In genomic region chr6:126628125-126628524, GRCh38 we compare ENCODE assay signal across 12 cellular contexts.
DNase-seq lines count a peak whose midpoint lies in the region; ATAC-seq and TF ChIP-seq lines count a peak whose summit lies in the region.
"Had no signal": no experiment of that assay in that cellular context is flagged by ENCODE, and none has a peak within 500 bp of the region (broad histone marks: within the 10 kb centered on the region; RNA-seq: fewer than 3 reads in every experiment).

No MANE protein-coding gene starts in this region.

- H3K4me1 ChIP-seq in H9 (ENCODE audit: insufficient read depth, low read length) (no peaks in the 10 kb centered on the region), tibial artery (no peaks in the 10 kb centered on the region)
- H3K4me1 ChIP-seq: SJCRH30 had no signal

- H3K23me2 ChIP-seq in H9 (ENCODE audit: insufficient read length, low read depth, low read length, poor library complexity, severe bottlenecking): no peaks in the 10 kb centered on the region

- intact Hi-C loops in tibial artery (cut with DNase I; ENCODE audit: low total_unique reads): no loop called here

- no peak overlapping the region for H3K56ac ChIP-seq in H9 (ENCODE audit: insufficient read length, low read depth, low read length)

- H3K36me3 ChIP-seq in tibial artery: no peaks in the 10 kb centered on the region
- H3K36me3 ChIP-seq: SJCRH30 had no signal

- no peak overlapping the region for H3K27ac Mint-ChIP-seq in H9
- H3K27ac Mint-ChIP-seq: activated naive CD8-positive, alpha-beta T cell treated with anti-CD3 and anti-CD28 coated beads, Interleukin-2, amount 50 U/mL, for 24 hours had no signal

- no peak overlapping the region for H2AK5ac ChIP-seq in H9 (ENCODE audit: insufficient read length, low read length)

- H2BK15ac ChIP-seq in H9 (ENCODE audit: low read depth, low read length): no peak overlapping the region

- H2BK120ac ChIP-seq in H9 (ENCODE audit: low read depth, low read length, poor library complexity, severe bottlenecking): no peak overlapping the region

- no peak overlapping the region for H4K5ac ChIP-seq in H9 (ENCODE audit: insufficient read length, low read depth, low read length)

- H3K4me3 Mint-ChIP-seq in H9: no peak overlapping the region
- H3K4me3 Mint-ChIP-seq: activated naive CD8-positive, alpha-beta T cell treated with anti-CD3 and anti-CD28 coated beads, Interleukin-2, amount 50 U/mL, for 24 hours had no signal

- no peak overlapping the region for H3K4me2 ChIP-seq in H9 (ENCODE audit: insufficient read depth, insufficient read length, low read length)

- no peak overlapping the region for H2BK12ac ChIP-seq in H9 (ENCODE audit: insufficient read length, low read depth, low read length)

- no peaks in the 10 kb centered on the region for H3K9me3 ChIP-seq in H9 (ENCODE audit: control insufficient read depth, low read depth, low read length)
- no peaks in the 10 kb centered on the region for H3K9me3 ChIP-seq in tibial artery
- H3K9me3 ChIP-seq: SJCRH30 had no signal

- no peak overlapping the region for H3K23ac ChIP-seq in H9 (ENCODE audit: insufficient read length, low read depth, low read length)

- H3K14ac ChIP-seq in H9 (ENCODE audit: insufficient read depth, low read length): no peak overlapping the region

- H3K9me3 Mint-ChIP-seq in H9: no peaks in the 10 kb centered on the region
- H3K9me3 Mint-ChIP-seq: activated naive CD8-positive, alpha-beta T cell treated with anti-CD3 and anti-CD28 coated beads, Interleukin-2, amount 50 U/mL, for 24 hours had no signal

- ATAC-seq in GM18519 (IDR thresholded peaks at IDR 0.05; ENCODE audit: low FRiP score, unreplicated experiment): peak; percentile 55
- ATAC-seq: activated naive CD8-positive, alpha-beta T cell treated with anti-CD3 and anti-CD28 coated beads, Interleukin-2, amount 50 U/mL, for 24 hours had no signal

- no peak overlapping the region for H3K4ac ChIP-seq in H9 (ENCODE audit: low read depth, low read length)

- H3K36me3 Mint-ChIP-seq in H9 (ENCODE audit: insufficient read depth in 1 of 3, low read depth in 3 of 3): no peaks in the 10 kb centered on the region

- H2BK20ac ChIP-seq in H9 (ENCODE audit: low read depth, low read length, poor library complexity, severe bottlenecking): no peak overlapping the region

- H3K9ac ChIP-seq in H9 (ENCODE audit: extremely low read depth, insufficient read length, low read length): no peak overlapping the region

- peak; percentile 47 for TF ChIP-seq CTCF in H9 (conservative IDR thresholded peaks at IDR 0.05)
- TF ChIP-seq CTCF in tibial artery (IDR thresholded peaks at IDR 0.05): no peak

- no peak overlapping the region for H3K4me3 ChIP-seq in tibial artery
- H3K4me3 ChIP-seq: SJCRH30, skin epidermis had no signal

- no peak overlapping the region for H4K91ac ChIP-seq in H9 (ENCODE audit: insufficient read length, low read depth, low read length)

- H3K79me1 ChIP-seq in H9 (ENCODE audit: insufficient read depth, low read depth, low read length, poor library complexity, severe bottlenecking): no peaks in the 10 kb centered on the region

- no peaks in the 10 kb centered on the region for H3K4me1 Mint-ChIP-seq in H9
- H3K4me1 Mint-ChIP-seq: activated naive CD8-positive, alpha-beta T cell treated with anti-CD3 and anti-CD28 coated beads, Interleukin-2, amount 50 U/mL, for 24 hours had no signal

- no CpG with 5 or more reads among the region's 3 CpGs for WGBS in H9 (ENCODE audit: extremely low coverage, insufficient read length, low lambda C conversion rate)

- DNase-seq in H9 (no peak), NAMALWA (ENCODE audit: low spot score) (peak; percentile 39), iPS-NIHi7 (ENCODE audit: extremely low spot score) (peak; percentile 14), HK-2 (ENCODE audit: unreplicated experiment) (no peak), tibial artery (no peak)
- no peak for DNase-seq in activated CD4-positive, alpha-beta T cell treated with anti-CD3 and anti-CD28 coated beads for 1 hour
- DNase-seq: activated naive CD8-positive, alpha-beta T cell treated with anti-CD3 and anti-CD28 coated beads, Interleukin-2, amount 50 U/mL, for 24 hours; NCI-H524 treated with DMSO at 0.1 percent for 48 hours had no signal

- H3K27ac ChIP-seq in H9 (ENCODE audit: insufficient read length, low read depth, low read length): no peak overlapping the region
- H3K27ac ChIP-seq in tibial artery: no peak overlapping the region
- H3K27ac ChIP-seq: SJCRH30, skin epidermis, VCaP had no signal

- H4K20me1 ChIP-seq in H9 (ENCODE audit: control insufficient read depth, insufficient read depth, insufficient read length): no peaks in the 10 kb centered on the region

- H2BK5ac ChIP-seq in H9 (ENCODE audit: insufficient read length, low read length): no peak overlapping the region

- no peak overlapping the region for H4K8ac ChIP-seq in H9 (replicated peaks; ENCODE audit: insufficient read length, low read depth, low read length)

- no peaks in the 10 kb centered on the region for H3K27me3 ChIP-seq in H9 (ENCODE audit: insufficient read depth, low read length)
- no peaks in the 10 kb centered on the region for H3K27me3 ChIP-seq in tibial artery
- H3K27me3 ChIP-seq: SJCRH30 had no signal

- no peaks in the 10 kb centered on the region for H3K79me2 ChIP-seq in H9 (ENCODE audit: insufficient read depth, low read length)

- no peak overlapping the region for H3K18ac ChIP-seq in H9 (ENCODE audit: insufficient read length, low read depth, low read length)

- no peak overlapping the region for H3T11ph ChIP-seq in H9 (ENCODE audit: low read length)

- H3K27me3 Mint-ChIP-seq in H9 (ENCODE audit: low read depth): no peaks in the 10 kb centered on the region
- H3K27me3 Mint-ChIP-seq: activated naive CD8-positive, alpha-beta T cell treated with anti-CD3 and anti-CD28 coated beads, Interleukin-2, amount 50 U/mL, for 24 hours had no signal

- H2AFZ ChIP-seq in H9 (ENCODE audit: low read length): peak overlapping the region; percentile 70

Comparison
In these comparisons a context has a peak if more than half of its experiments do, and no peak if none do; other contexts are left out.
1. DNase-seq: peak in NAMALWA (single experiment) and iPS-NIHi7 (single experiment); none in H9 (single experiment), activated CD4-positive, alpha-beta T cell treated with anti-CD3 and anti-CD28 coated beads for 1 hour (single experiment), HK-2 (single experiment) and tibial artery (0 of 2).